ENCODE assay signal across 1 cellular context in genomic region chr11:47415949-47416472, GRCh38.
TF ChIP-seq lines count a peak whose summit lies in the region.

No MANE protein-coding gene starts in this region.

TF ChIP-seq in GM12878, 131 proteins besides CTCF, POLR2A, EP300 and RAD21:
- TF ChIP-seq KAT2A (conservative IDR thresholded peaks at IDR 0.05; ENCODE audit: control insufficient read depth, low read depth, low read length) (no peak), RB1 (IDR thresholded peaks at IDR 0.05; ENCODE audit: borderline replicate concordance) (no peak), MTA3 (IDR thresholded peaks at IDR 0.05; ENCODE audit: borderline replicate concordance, low read length) (no peak), HDAC2 (IDR thresholded peaks at IDR 0.05) (no peak), IRF4 (IDR thresholded peaks at IDR 0.05; ENCODE audit: low read depth, low read length) (no peak), CBX5 (IDR thresholded peaks at IDR 0.05; ENCODE audit: low read depth) (no peak), JUNB (IDR thresholded peaks at IDR 0.05) (no peak), ESRRA (IDR thresholded peaks at IDR 0.05; ENCODE audit: low read length) (no peak), IRF5 (IDR thresholded peaks at IDR 0.05; ENCODE audit: borderline replicate concordance) (no peak), CBX3 (IDR thresholded peaks at IDR 0.05; ENCODE audit: borderline replicate concordance, low read depth) (no peak), NRF1 (conservative IDR thresholded peaks at IDR 0.05; ENCODE audit: low read depth, low read length) (no peak)
TF ChIP-seq in GM12878: peak in this region for 0.
